Comparison of ENCODE assay signal across 14 cellular contexts in genomic region chr19:47324502-47324901, GRCh38. TPM values are rescaled to one million over a fixed set of nuclear protein-coding genes. Genes with fewer than 3 reads are reported as not detected.
DNase-seq lines count a peak whose midpoint lies in the region; ATAC-seq lines count a peak whose summit lies in the region.
"Had no signal": no experiment of that assay in that cellular context is flagged by ENCODE, and none has a peak within 500 bp of the region (broad histone marks: within the 10 kb centered on the region; RNA-seq: fewer than 3 reads in every experiment).

No MANE protein-coding gene starts in this region.

- no peak overlapping the region for H3K27ac Mint-ChIP-seq in CD4-positive, alpha-beta memory T cell

- no peaks in the 10 kb centered on the region for H3K36me3 Mint-ChIP-seq in CD4-positive, alpha-beta memory T cell

- CTCF ChIA-PET in CD4-positive, alpha-beta memory T cell (lab: Charles Lee; ENCODE audit: partially characterized antibody), result no interaction called here

- H3K4me1 Mint-ChIP-seq in CD4-positive, alpha-beta memory T cell, result no peaks in the 10 kb centered on the region
- H3K4me1 Mint-ChIP-seq: central memory CD8-positive, alpha-beta T cell had no signal

- peaks cover 18% of the 10 kb centered on the region in 2 donors for H3K27me3 Mint-ChIP-seq in CD4-positive, alpha-beta memory T cell

- H3K4me3 Mint-ChIP-seq in CD4-positive, alpha-beta memory T cell, result no peak overlapping the region
- H3K4me3 Mint-ChIP-seq: central memory CD8-positive, alpha-beta T cell had no signal

- DNase-seq in GF-D8 (lab: John Stamatoyannopoulos, UW) (peak; percentile 24), SKM-1 treated with dmso at 0.1 percent for 144 hours (lab: John Stamatoyannopoulos, UW; ENCODE audit: unreplicated experiment) (peak; percentile 40), left cardiac atrium (peak; percentile 31), pons (ENCODE audit: low spot score) (peak; percentile 76), NCI-H748 treated with DMSO at 0.1 percent for 48 hours (lab: John Stamatoyannopoulos, UW) (no peak), D341Med (ENCODE audit: low spot score) (no peak), cortex of kidney (lab: John Stamatoyannopoulos, UW) (no peak)
- DNase-seq in CD4-positive, alpha-beta memory T cell, result no peak
- DNase-seq: activated CD4-positive, alpha-beta T cell treated with anti-CD3 and anti-CD28 coated beads for 1 hour; activated effector memory CD4-positive, alpha-beta T cell treated with anti-CD3 and anti-CD28 coated beads, Interleukin-2, amount 50 U/mL, for 16 hours; kidney had no signal

- intact Hi-C loops in left cardiac atrium (cut with DNase I), result no loop called here
- intact Hi-C loops in CD4-positive, alpha-beta memory T cell (cut with micrococcal nuclease), result no loop called here

- peaks cover 0 to 2% (median 0%) of the 10 kb centered on the region in 8 donors for H3K9me3 Mint-ChIP-seq in CD4-positive, alpha-beta memory T cell
- H3K9me3 Mint-ChIP-seq: central memory CD8-positive, alpha-beta T cell had no signal

- H3K4me3 ChIP-seq in CD4-positive, alpha-beta memory T cell (ENCODE audit: low read length in 2 of 2), result no peak overlapping the region
- H3K4me3 ChIP-seq: BLaER1 had no signal

- H3K27ac ChIP-seq in CD4-positive, alpha-beta memory T cell (ENCODE audit: low read depth, low read length), result no peak overlapping the region
- H3K27ac ChIP-seq: BLaER1 had no signal

- no peaks in the 10 kb centered on the region for H3K27me3 ChIP-seq in CD4-positive, alpha-beta memory T cell (ENCODE audit: insufficient read depth, low read length)
- H3K27me3 ChIP-seq: BLaER1 had no signal

- no peaks in the 10 kb centered on the region for H3K9me3 ChIP-seq in CD4-positive, alpha-beta memory T cell (ENCODE audit: control insufficient read depth in 1 of 2, low read length in 2 of 2)

- no peaks in the 10 kb centered on the region for H3K4me1 ChIP-seq in CD4-positive, alpha-beta memory T cell (ENCODE audit: insufficient read depth, low read length)

- POLR2A ChIA-PET in CD4-positive, alpha-beta memory T cell (lab: Charles Lee; ENCODE audit: partially characterized antibody), result no interaction called here

- H3K36me3 ChIP-seq in CD4-positive, alpha-beta memory T cell (ENCODE audit: insufficient read depth, low read length), result no peaks in the 10 kb centered on the region
- H3K36me3 ChIP-seq: BLaER1 had no signal

- ATAC-seq in left cardiac atrium, result peak; percentile 81 to 86

RNA-seq across cellular contexts. Expression of gene C5AR2, which starts 7.5 kb away (rescaled TPM):
- 1 to 10 TPM in 1 of 2 donors, under 1 TPM in 1; 0.81 to 2.4 TPM for total RNA-seq in left cardiac atrium
- total RNA-seq in CD4-positive, alpha-beta memory T cell, result 1 to 10 TPM; 2.1 to 2.9 TPM
- under 1 TPM; 0.10 to 0.11 TPM for polyA plus RNA-seq in CD4-positive, alpha-beta memory T cell
- total RNA-seq: NCI-H460 had no signal

RNA-seq across cellular contexts. Expression of gene C5AR1, which starts 14.8 kb away (rescaled TPM):
- total RNA-seq in left cardiac atrium, result 10 to 100 TPM; 13.4 to 15.6 TPM
- 1 to 10 TPM; 4.1 to 4.6 TPM for total RNA-seq in CD4-positive, alpha-beta memory T cell
- not detected for polyA plus RNA-seq in CD4-positive, alpha-beta memory T cell

RNA-seq across cellular contexts. Expression of gene DHX34, which starts 24.6 kb away (rescaled TPM):
- 1 to 10 TPM; 5.9 to 6.8 TPM for total RNA-seq in left cardiac atrium
- total RNA-seq in CD4-positive, alpha-beta memory T cell, result 10 to 100 TPM; 26.5 to 27.3 TPM
- polyA plus RNA-seq in CD4-positive, alpha-beta memory T cell, result 1 to 10 TPM; 1.7 to 7.4 TPM

RNA-seq across cellular contexts. Expression of gene INAFM1, which starts 49.8 kb away (rescaled TPM):
- 10 to 100 TPM; 16.1 to 17.1 TPM for total RNA-seq in left cardiac atrium
- total RNA-seq in CD4-positive, alpha-beta memory T cell, result 10 to 100 TPM; 15.1 to 16.7 TPM
- 1 to 10 TPM; 1.8 to 1.9 TPM for polyA plus RNA-seq in CD4-positive, alpha-beta memory T cell

Comparison
In these comparisons a context has a peak if more than half of its experiments do, and no peak if none do; other contexts are left out.
1. DNase-seq: peak in GF-D8 (single experiment), SKM-1 treated with dmso at 0.1 percent for 144 hours (single experiment), left cardiac atrium (single experiment) and pons (single experiment); none in CD4-positive, alpha-beta memory T cell (0 of 5), NCI-H748 treated with DMSO at 0.1 percent for 48 hours (single experiment), D341Med (single experiment) and cortex of kidney (single experiment).